Comparison of ENCODE assay signal across 7 cellular contexts in genomic region chr6:31834704-31835375, GRCh38. TPM values are rescaled to one million over a fixed set of nuclear protein-coding genes. Genes with fewer than 3 reads are reported as not detected.
DNase-seq lines count a peak whose midpoint lies in the region; ATAC-seq, FAIRE-seq and TF ChIP-seq lines count a peak whose summit lies in the region.

No MANE protein-coding gene starts in this region.

- H3K4me1 ChIP-seq in RWPE2 (ENCODE audit: insufficient read depth, poor library complexity, severe bottlenecking) (peaks cover 28% of the 10 kb centered on the region), neuron (ENCODE audit: insufficient read depth, low read length) (peaks cover 30% of the 10 kb centered on the region), subcutaneous abdominal adipose tissue (ENCODE audit: control insufficient read depth in 5 of 5, insufficient read depth in 5 of 5, low read length in 5 of 5) (peaks cover 10 to 61% (median 44%) of the 10 kb centered on the region in 5 donors)

- TF ChIP-seq CTCF in RWPE2 (IDR thresholded peaks at IDR 0.05; ENCODE audit: poor library complexity, severe bottlenecking) = no peak

- H3K9ac ChIP-seq in subcutaneous abdominal adipose tissue (ENCODE audit: low read length in 5 of 5) = peak overlapping the region; percentile 77 to 96 (median 92)

- DNase-seq in HuH-7 (ENCODE audit: low spot score) (peak; percentile 67), RWPE2 (ENCODE audit: low spot score) (peak; percentile 61), activated gamma-delta T cell (lab: John Stamatoyannopoulos, UW) (peak; percentile 41), frontal cortex (ENCODE audit: low spot score in 2 of 2) (peak; percentile 62 to 80)

- H3K9me3 ChIP-seq in RWPE2 (ENCODE audit: severe bottlenecking) = no peaks in the 10 kb centered on the region
- no peaks in the 10 kb centered on the region for H3K9me3 ChIP-seq in neuron (ENCODE audit: low read length)
- no peaks in the 10 kb centered on the region for H3K9me3 ChIP-seq in subcutaneous abdominal adipose tissue (ENCODE audit: control insufficient read depth in 5 of 5, low read length in 5 of 5)

- H3K36me3 ChIP-seq in RWPE2 (ENCODE audit: low read depth) (peaks cover 66% of the 10 kb centered on the region), neuron (ENCODE audit: insufficient read depth, low read length) (peaks cover 39% of the 10 kb centered on the region), subcutaneous abdominal adipose tissue (ENCODE audit: control insufficient read depth in 5 of 5, insufficient read depth in 5 of 5, low read length in 5 of 5) (peaks cover 6 to 29% (median 27%) of the 10 kb centered on the region in 5 donors)

- peak overlapping the region; percentile 97 for H3K4me3 ChIP-seq in RWPE2 (ENCODE audit: severe bottlenecking)
- peak overlapping the region; percentile 81 for H3K4me3 ChIP-seq in neuron (ENCODE audit: low read length)
- H3K4me3 ChIP-seq in subcutaneous abdominal adipose tissue (ENCODE audit: low read depth in 1 of 5, low read length in 5 of 5) = peak overlapping the region; percentile 91 to 98 (median 95)

- FAIRE-seq in frontal cortex (lab: Jason Lieb, UNC) = no peak

- no peaks in the 10 kb centered on the region for H3K27me3 ChIP-seq in RWPE2 (ENCODE audit: insufficient read depth, poor library complexity, severe bottlenecking)
- H3K27me3 ChIP-seq in neuron (ENCODE audit: insufficient read depth, low read length) = no peaks in the 10 kb centered on the region
- H3K27me3 ChIP-seq in subcutaneous abdominal adipose tissue (ENCODE audit: control insufficient read depth in 5 of 5, insufficient read depth in 4 of 5, low read length in 5 of 5) = no peaks in the 10 kb centered on the region

- H3K27ac ChIP-seq in RWPE2 (ENCODE audit: poor library complexity, severe bottlenecking) (peak overlapping the region; percentile 77), subcutaneous abdominal adipose tissue (ENCODE audit: low read depth, low read length) (peak overlapping the region; percentile 97)

- no peak overlapping the region for H2AFZ ChIP-seq in neuron (ENCODE audit: low read depth, low read length)

- ATAC-seq in GM18502 (IDR thresholded peaks at IDR 0.05; ENCODE audit: poor library complexity, unreplicated experiment) (peak; percentile 34), RWPE2 (ENCODE audit: low read depth) (peak; percentile 62)

RNA-seq across cellular contexts. Expression of gene HSPA1B, which starts 7.3 kb away (rescaled TPM):
- total RNA-seq in frontal cortex = 180 TPM

RNA-seq across cellular contexts. Expression of gene HSPA1A, which starts 19.5 kb away (rescaled TPM):
- 111 TPM for total RNA-seq in frontal cortex

RNA-seq across cellular contexts. Expression of gene HSPA1L, which starts 19.8 kb away (rescaled TPM):
- total RNA-seq in frontal cortex = 5.7 TPM

RNA-seq across cellular contexts. Expression of gene NEU1, which starts 27.8 kb away (rescaled TPM):
- total RNA-seq in frontal cortex = 19.6 TPM

RNA-seq across cellular contexts. Expression of gene LSM2, which starts 28.1 kb away (rescaled TPM):
- total RNA-seq in frontal cortex = 23.6 TPM

Comparison
In these comparisons a context has a peak if more than half of its experiments do, and no peak if none do; other contexts are left out.
1. Peak in every context shown above with its lines: DNase-seq, ATAC-seq, H3K4me3 ChIP-seq and H3K27ac ChIP-seq.